Comparison of ENCODE assay signal across 9 cellular contexts in the genomic region with DNA sequence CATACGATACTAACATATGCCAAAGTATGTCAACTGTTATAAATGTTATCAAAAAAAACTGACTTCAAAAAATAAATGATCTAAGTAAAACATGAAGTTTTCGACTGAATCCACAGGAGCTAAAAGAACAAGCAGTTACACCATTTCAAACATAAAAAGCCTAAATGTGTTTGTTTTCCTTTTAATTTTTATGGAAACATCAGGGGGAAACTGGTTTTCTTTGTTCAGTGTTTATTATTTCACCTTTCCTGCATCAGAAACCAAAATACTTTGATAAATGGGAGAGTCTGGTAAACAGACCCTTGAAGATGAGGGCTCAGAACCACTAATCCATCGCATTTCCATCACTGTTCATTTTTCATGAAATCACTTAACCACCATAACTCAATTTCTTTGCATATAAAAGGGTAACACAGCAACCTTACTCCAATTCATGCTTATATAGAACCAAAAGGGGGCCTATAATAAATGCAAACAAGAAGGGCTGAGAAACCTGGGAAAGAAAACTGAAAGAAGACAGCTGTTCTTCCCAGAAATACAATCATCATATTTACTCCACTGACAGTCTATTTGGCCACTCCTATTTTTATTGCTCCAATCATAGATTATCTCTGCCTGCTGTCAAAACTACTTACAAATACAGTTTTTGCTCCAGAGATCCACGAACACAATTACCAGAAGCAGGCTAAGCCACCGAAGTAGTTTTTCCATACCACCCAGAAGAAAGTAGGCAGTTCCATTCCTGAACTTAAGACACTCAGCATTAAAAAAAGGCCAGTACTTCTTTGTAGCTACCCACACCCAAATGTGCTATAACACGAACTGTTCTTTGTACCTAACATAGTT. TPM values are rescaled to one million over a fixed set of nuclear protein-coding genes. Genes with fewer than 3 reads are reported as not detected.
DNase-seq lines count a peak whose midpoint lies in the region; ATAC-seq and TF ChIP-seq lines count a peak whose summit lies in the region.
"Had no signal": no experiment of that assay in that cellular context is flagged by ENCODE, and none has a peak within 500 bp of the region (broad histone marks: within the 10 kb centered on the region; RNA-seq: fewer than 3 reads in every experiment).

No MANE protein-coding gene starts in this region.

- intact Hi-C loops in left colon (cut with DNase I, micrococcal nuclease), result no loop called here
- intact Hi-C loops in thyroid gland (cut with DNase I), result no loop called here

- H3K9ac ChIP-seq in Karpas-422 (ENCODE audit: low read length), result peak overlapping the region; percentile 2; the same call in 1 of the 2 replicates

- H3K9me3 ChIP-seq in Karpas-422 (ENCODE audit: low read length) (no peaks in the 10 kb centered on the region), thyroid gland (no peaks in the 10 kb centered on the region)

- no peak for TF ChIP-seq CTCF in brain microvascular endothelial cell (IDR thresholded peaks at IDR 0.05; ENCODE audit: low read depth, low read length, missing control alignments)
- TF ChIP-seq CTCF in thyroid gland (IDR thresholded peaks at IDR 0.05), result no peak

- H3K4me2 ChIP-seq in Karpas-422 (ENCODE audit: low read depth, low read length, poor library complexity, severe bottlenecking), result peak overlapping the region; percentile 37

- H3K4me1 ChIP-seq in Karpas-422 (ENCODE audit: low read length) (peaks cover 85% of the 10 kb centered on the region), thyroid gland (peaks cover 26 to 48% of the 10 kb centered on the region in 2 donors)

- H3K9me2 ChIP-seq in Karpas-422 (replicated peaks; ENCODE audit: insufficient read depth, low read length), result no peaks in the 10 kb centered on the region

- ATAC-seq in left colon, result peak; percentile 72
- ATAC-seq in HG03442 (IDR thresholded peaks at IDR 0.05; ENCODE audit: unreplicated experiment), result no peak
- ATAC-seq in GM18861 (IDR thresholded peaks at IDR 0.05; ENCODE audit: unreplicated experiment), result no peak
- ATAC-seq: stimulated activated naive CD8-positive, alpha-beta T cell treated with anti-CD3 and anti-CD28 coated beads, Interleukin-15, amount 100 ng/mL, for 72 hours had no signal

- peak overlapping the region; percentile 77 for H3K27ac ChIP-seq in Karpas-422 (ENCODE audit: low read length)
- H3K27ac ChIP-seq in brain microvascular endothelial cell, result peak overlapping the region; percentile 99
- H3K27ac ChIP-seq in thyroid gland, result peak overlapping the region; percentile 50 to 73 (median 64)

- H3K79me2 ChIP-seq in Karpas-422 (ENCODE audit: low read length), result peaks cover 97% of the 10 kb centered on the region

- no peak for DNase-seq in Karpas-422
- DNase-seq in brain microvascular endothelial cell, result no peak
- DNase-seq in left colon, result no peak
- DNase-seq in thyroid gland, result no peak
- DNase-seq in germinal center (ENCODE audit: low spot score), result no peak
- DNase-seq: KBM-7; stimulated activated naive CD8-positive, alpha-beta T cell treated with anti-CD3 and anti-CD28 coated beads, Interleukin-15, amount 100 ng/mL, for 72 hours had no signal

- 57 to 74% methylated on average over 6 of the region's 6 CpGs for WGBS in thyroid gland, 2 donors

- H3K4me3 ChIP-seq in Karpas-422 (ENCODE audit: low read length) (no peak overlapping the region), brain microvascular endothelial cell (ENCODE audit: low read depth, low read length) (no peak overlapping the region), thyroid gland (replicated peaks in 1 of 3) (no peak overlapping the region)

- H2AFZ ChIP-seq in Karpas-422 (ENCODE audit: low read length), result no peak overlapping the region

- no peak for TF ChIP-seq POLR2A in thyroid gland (IDR thresholded peaks at IDR 0.05)

- in situ Hi-C loops in brain microvascular endothelial cell (cut with HindIII; ENCODE audit: low pct_ligation_motif_present, low sequenced_read_pairs), result no loop called here

- H3K27me3 ChIP-seq in Karpas-422 (ENCODE audit: low read length), result no peaks in the 10 kb centered on the region
- H3K27me3 ChIP-seq in brain microvascular endothelial cell (replicated peaks), result no peaks in the 10 kb centered on the region
- H3K27me3 ChIP-seq in thyroid gland, result no peaks in the 10 kb centered on the region

- H4K20me1 ChIP-seq in Karpas-422 (ENCODE audit: insufficient read depth, low read depth, low read length), result no peaks in the 10 kb centered on the region

- peaks cover 33% of the 10 kb centered on the region for H3K36me3 ChIP-seq in Karpas-422 (ENCODE audit: insufficient read depth, low read length)
- no peaks in the 10 kb centered on the region for H3K36me3 ChIP-seq in brain microvascular endothelial cell (replicated peaks)
- no peaks in the 10 kb centered on the region for H3K36me3 ChIP-seq in thyroid gland

RNA-seq across cellular contexts. Expression of a gene that starts 16.9 kb away (rescaled TPM):
- total RNA-seq in Karpas-422 (2014; rRNA removed; shearing (Covaris generic); ENCODE audit: low replicate concordance), result 42.2 and 42.5 TPM in 2 replicates
- total RNA-seq in left colon, result 10 to 100 TPM; 18.7 to 23.8 TPM
- 10 to 100 TPM; 27.1 to 33.7 (median 30.8) TPM for total RNA-seq in thyroid gland

RNA-seq across cellular contexts. Expression of a gene that starts 17.3 kb away (rescaled TPM):
- total RNA-seq in Karpas-422 (2014; rRNA removed; shearing (Covaris generic); ENCODE audit: low replicate concordance), result 85.9 and 169 TPM in 2 replicates
- total RNA-seq in left colon, result 10 to 100 TPM; 50.9 to 54.4 TPM
- total RNA-seq in thyroid gland, result 100 to 1,000 TPM; 101 to 186 (median 160) TPM
